In the genomic region with DNA sequence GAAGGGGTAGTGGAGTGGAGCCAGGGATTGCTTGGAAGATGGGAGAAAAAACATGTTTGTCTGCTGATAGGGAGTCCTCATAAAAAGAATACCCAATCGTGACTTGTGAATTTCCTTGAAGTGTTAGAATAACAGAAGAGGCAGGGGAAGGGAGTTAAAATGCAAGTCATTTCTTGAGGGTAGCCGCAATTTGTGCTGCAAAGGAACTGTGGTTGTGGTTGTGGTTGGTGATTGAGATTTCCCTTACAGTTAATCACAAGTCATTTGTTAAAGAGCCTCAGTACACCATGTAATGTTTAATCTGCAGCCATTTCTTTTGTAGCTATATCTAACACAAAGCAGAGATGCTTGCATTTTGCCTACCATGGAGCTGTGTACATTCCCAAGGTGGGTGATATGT, we compare ENCODE assay signal across 10 cellular contexts. TPM values are rescaled to one million over a fixed set of nuclear protein-coding genes. Genes with fewer than 3 reads are reported as not detected.
A peak's percentile ranks its signal among the peaks of the same experiment; 100 is the strongest.
DNase-seq lines count a peak whose midpoint lies in the region; ATAC-seq and TF ChIP-seq lines count a peak whose summit lies in the region.
"Had no signal": no experiment of that assay in that cellular context is flagged by ENCODE, and none has a peak within 500 bp of the region (broad histone marks: within the 10 kb centered on the region; RNA-seq: fewer than 3 reads in every experiment).

No MANE protein-coding gene starts in this region.

- WGBS in aorta, 2 donors: 38 to 51% methylated on average over 2 of the region's 2 CpGs

- no peaks in the 10 kb centered on the region for H3K9me2 ChIP-seq in PC-3 (replicated peaks; ENCODE audit: low read length)

- no peaks in the 10 kb centered on the region for H3F3A ChIP-seq in PC-3 (ENCODE audit: low read length, unreplicated experiment)

- BruUV-seq in PC-3 (replicated peaks; lab: Mats Ljungman, UMichigan): no TSS peak

- no peak overlapping the region for H3K4me3 ChIP-seq in aorta (ENCODE audit: low read length in 2 of 2)
- H3K4me3 ChIP-seq in PC-3 (ENCODE audit: low read length): no peak overlapping the region
- H3K4me3 ChIP-seq: right lobe of liver had no signal

- H3K27me3 ChIP-seq in aorta (ENCODE audit: control insufficient read depth in 1 of 2, insufficient read depth in 2 of 2, low read length in 1 of 2) (no peaks in the 10 kb centered on the region), PC-3 (ENCODE audit: low read length) (no peaks in the 10 kb centered on the region)
- H3K27me3 ChIP-seq: right lobe of liver had no signal

- no peak overlapping the region for H2AFZ ChIP-seq in PC-3 (ENCODE audit: low read length)

- H4K20me1 ChIP-seq in PC-3 (ENCODE audit: low read length): no peaks in the 10 kb centered on the region

- H3K79me2 ChIP-seq in PC-3 (ENCODE audit: low read length): no peaks in the 10 kb centered on the region

- H3K9me3 ChIP-seq in aorta (ENCODE audit: control insufficient read depth, low read length) (peaks cover 3% of the 10 kb centered on the region), PC-3 (ENCODE audit: low read length) (no peaks in the 10 kb centered on the region)

- H3K36me3 ChIP-seq in aorta (ENCODE audit: control insufficient read depth in 1 of 2, insufficient read depth in 2 of 2, low read length in 1 of 2) (no peaks in the 10 kb centered on the region), PC-3 (ENCODE audit: low read depth, low read length) (no peaks in the 10 kb centered on the region)
- H3K36me3 ChIP-seq: right lobe of liver had no signal

- no peak overlapping the region for H3K9ac ChIP-seq in PC-3 (ENCODE audit: low read length)

- no peak for TF ChIP-seq CTCF in PC-3 (conservative IDR thresholded peaks at IDR 0.05; ENCODE audit: low read depth, low read length)

- no peak for ATAC-seq in aorta (ENCODE audit: low FRiP score)
- ATAC-seq in PC-3: no peak

- intact Hi-C loops in aorta (cut with DNase I) (no loop called here), PC-3 (cut with micrococcal nuclease) (no loop called here)

- CTCF ChIA-PET in PC-3 (lab: Charles Lee): no interaction called here

- no peaks in the 10 kb centered on the region for H3K4me1 ChIP-seq in aorta (ENCODE audit: control insufficient read depth in 1 of 2, insufficient read depth in 2 of 2, low read length in 2 of 2)
- no peaks in the 10 kb centered on the region for H3K4me1 ChIP-seq in PC-3 (ENCODE audit: insufficient read depth, low read length)
- H3K4me1 ChIP-seq: right lobe of liver had no signal

- H3K27ac ChIP-seq in aorta (ENCODE audit: low read depth in 1 of 2, low read length in 2 of 2) (no peak overlapping the region), PC-3 (ENCODE audit: low read length) (no peak overlapping the region)
- H3K27ac ChIP-seq: right lobe of liver had no signal

- POLR2A ChIA-PET in PC-3 (lab: Charles Lee; ENCODE audit: unreplicated experiment): no interaction called here

- DNase-seq in activated naive CD4-positive, alpha-beta T cell treated with Interleukin-2 at 50 U/mL for 16 hours: peak; percentile 56
- DNase-seq in activated naive CD4-positive, alpha-beta T cell (lab: John Stamatoyannopoulos, UW): no peak
- peak; percentile 87 for DNase-seq in NOMO-1 treated with dmso at 0.1 percent for 144 hours (lab: John Stamatoyannopoulos, UW; ENCODE audit: unreplicated experiment)
- DNase-seq in activated naive CD4-positive, alpha-beta T cell treated with anti-CD3 and anti-CD28 coated beads, Interleukin-2, amount 50 U/mL, for 16 hours: peak; percentile 42
- peak; percentile 40 for DNase-seq in stimulated activated CD8-positive, alpha-beta memory T cell treated with anti-CD3 and anti-CD28 coated beads, Interleukin-12 subunit alpha, Interleukin-12 subunit beta, amount 100 ng/mL, for 4 hours (ENCODE audit: low read depth)
- DNase-seq in aorta: no peak
- no peak for DNase-seq in NCI-H2171 treated with DMSO at 0.1 percent for 48 hours (lab: John Stamatoyannopoulos, UW)
- no peak for DNase-seq in PC-3
- DNase-seq: activated B cell treated with CpG ODN at 0.5 μM for 24 hours, right lobe of liver had no signal

- H3K4me2 ChIP-seq in PC-3 (ENCODE audit: low read length): no peak overlapping the region

RNA-seq across cellular contexts. Expression of a gene that starts 38.5 kb away (rescaled TPM):
- total RNA-seq in aorta (10 to 100 TPM; 35.1 to 50.4 TPM), PC-3 (2014; rRNA removed) (37.0 and 44.9 TPM in 2 replicates)
- polyA plus RNA-seq in aorta: 10 to 100 TPM; 11.7 to 21.2 TPM

Comparison
In these comparisons a context has a peak if more than half of its experiments do, and no peak if none do; other contexts are left out.
1. DNase-seq: peak in activated naive CD4-positive, alpha-beta T cell treated with Interleukin-2 at 50 U/mL for 16 hours (single experiment), NOMO-1 treated with dmso at 0.1 percent for 144 hours (single experiment), activated naive CD4-positive, alpha-beta T cell treated with anti-CD3 and anti-CD28 coated beads, Interleukin-2, amount 50 U/mL, for 16 hours (single experiment) and stimulated activated CD8-positive, alpha-beta memory T cell treated with anti-CD3 and anti-CD28 coated beads, Interleukin-12 subunit alpha, Interleukin-12 subunit beta, amount 100 ng/mL, for 4 hours (single experiment); none in activated naive CD4-positive, alpha-beta T cell (0 of 4), aorta (0 of 2), NCI-H2171 treated with DMSO at 0.1 percent for 48 hours (single experiment) and PC-3 (single experiment).